In the genomic region with DNA sequence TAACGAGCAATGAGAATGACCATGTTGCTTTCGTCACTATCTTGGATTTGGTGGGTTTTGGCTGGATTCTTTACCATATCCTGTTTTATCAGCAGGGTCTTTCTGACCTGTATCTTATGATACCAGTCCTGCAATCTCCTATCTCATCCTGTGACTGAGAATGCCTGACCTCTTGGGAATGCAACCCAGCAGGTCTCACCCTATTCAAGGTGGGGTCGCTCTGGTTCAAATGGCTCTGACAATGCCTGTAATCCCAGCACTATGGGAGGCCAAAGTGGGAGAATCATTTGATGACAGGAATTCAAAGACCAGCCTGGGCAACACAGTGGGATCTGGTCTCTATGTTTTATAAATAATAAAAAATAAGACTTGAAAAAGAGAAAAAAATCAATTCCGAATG, we compare ENCODE assay signal across 1 cellular context.
TF ChIP-seq lines count a peak whose summit lies in the region.

No MANE protein-coding gene starts in this region.

TF ChIP-seq in K562, 482 proteins besides CTCF, POLR2A, EP300 and RAD21 (continued from another document):
- TF ChIP-seq ZNF354B (CRISPR knock-in tag; IDR thresholded peaks at IDR 0.05) (no peak), TCF3 (CRISPR knock-in tag; IDR thresholded peaks at IDR 0.05) (no peak), MYC (IDR thresholded peaks at IDR 0.05; ENCODE audit: low read depth, low read length) (no peak), MYC (CRISPR knock-in tag; IDR thresholded peaks at IDR 0.05; ENCODE audit: borderline replicate concordance, low read depth) (no peak)
TF ChIP-seq in K562: peak in this region for 1.
